In the genomic region with DNA sequence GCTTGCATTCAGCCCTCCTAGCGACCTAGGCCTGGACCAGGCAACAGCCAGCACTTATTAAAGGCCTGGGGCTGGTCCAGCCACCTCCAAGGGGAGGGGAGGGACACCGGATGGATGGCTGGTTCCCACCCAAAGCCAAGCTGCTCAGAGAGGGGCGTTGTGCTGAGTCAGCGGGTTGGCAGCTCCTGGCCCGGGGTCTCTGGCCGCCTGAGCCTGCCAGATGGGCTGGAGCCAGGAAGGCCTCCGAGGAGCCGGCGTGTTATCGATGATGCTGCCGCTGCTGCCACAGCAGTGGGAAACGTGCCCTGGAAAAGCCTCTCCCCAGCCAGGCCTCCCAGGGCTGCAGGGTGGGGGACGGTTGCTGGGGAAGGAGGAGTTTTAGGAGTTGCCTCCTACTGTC, we compare ENCODE assay signal across 17 cellular contexts. TPM values are rescaled to one million over a fixed set of nuclear protein-coding genes. Genes with fewer than 3 reads are reported as not detected.
DNase-seq lines count a peak whose midpoint lies in the region; ATAC-seq and TF ChIP-seq lines count a peak whose summit lies in the region.
"Had no signal": no experiment of that assay in that cellular context is flagged by ENCODE, and none has a peak within 500 bp of the region (broad histone marks: within the 10 kb centered on the region; RNA-seq: fewer than 3 reads in every experiment).

No MANE protein-coding gene starts in this region.

- H3K4me1 Mint-ChIP-seq in osteocyte (ENCODE audit: unreplicated experiment) = peaks cover 66% of the 10 kb centered on the region

- no peak overlapping the region for H3K4me3 Mint-ChIP-seq in osteocyte (ENCODE audit: unreplicated experiment)
- H3K4me3 Mint-ChIP-seq: brain had no signal

- ATAC-seq in GM19463 (IDR thresholded peaks at IDR 0.05; ENCODE audit: unreplicated experiment) (no peak), GM18861 (IDR thresholded peaks at IDR 0.05; ENCODE audit: unreplicated experiment) (no peak), GM21528 (IDR thresholded peaks at IDR 0.05; ENCODE audit: low FRiP score, unreplicated experiment) (no peak)
- ATAC-seq: HCT116 had no signal

- H3K27ac Mint-ChIP-seq in osteocyte (ENCODE audit: unreplicated experiment) = peak overlapping the region; percentile 50

- no peak for TF ChIP-seq CTCF in fibroblast of villous mesenchyme (IDR thresholded peaks at IDR 0.05; ENCODE audit: insufficient read depth, low read depth, low read length)
- TF ChIP-seq CTCF in osteocyte (IDR thresholded peaks at IDR 0.05) = no peak

- peaks cover 3% of the 10 kb centered on the region for H3K27me3 Mint-ChIP-seq in osteocyte (ENCODE audit: unreplicated experiment)

- no peaks in the 10 kb centered on the region for H3K9me3 Mint-ChIP-seq in osteocyte (ENCODE audit: unreplicated experiment)
- H3K9me3 Mint-ChIP-seq: brain had no signal

- DNase-seq in AG08395 (ENCODE audit: low spot score) (peak; percentile 31), RPMI7951 (ENCODE audit: low read depth) (peak; percentile 85), fibroblast of villous mesenchyme (ENCODE audit: low read depth) (peak; percentile 56), osteocyte (ENCODE audit: extremely low spot score, unreplicated experiment) (no peak), NCI-H2196 (lab: John Stamatoyannopoulos, UW; ENCODE audit: unreplicated experiment) (no peak)
- DNase-seq: activated T-cell treated with anti-CD3 and anti-CD28 coated beads, Interleukin-2, amount 50 U/mL, for 1 hour; erythroblast; kidney glomerular epithelial cell; NCI-H2171; stimulated activated CD4-positive, alpha-beta T cell treated with anti-CD3 and anti-CD28 coated beads, Interleukin-2, amount 100 ng/mL, for 24 hours; WERI-Rb-1 had no signal

- no peaks in the 10 kb centered on the region for H3K36me3 Mint-ChIP-seq in osteocyte (ENCODE audit: unreplicated experiment)
- H3K36me3 Mint-ChIP-seq: brain had no signal

- no peak overlapping the region for H3K4me3 ChIP-seq in fibroblast of villous mesenchyme (ENCODE audit: low read depth, low read length)
- H3K4me3 ChIP-seq: BLaER1 had no signal

RNA-seq across cellular contexts. Expression of gene TSEN2, which starts 43.4 kb away (rescaled TPM):
- total RNA-seq in RPMI7951 (2014; rRNA removed; shearing (Covaris generic)) = 8.0 and 12.4 TPM in 2 replicates
- total RNA-seq in fibroblast of villous mesenchyme (8.4 and 17.3 TPM in 2 replicates), osteocyte (11.5 and 14.1 TPM in 2 replicates)

Comparison
In these comparisons a context has a peak if more than half of its experiments do, and no peak if none do; other contexts are left out.
1. DNase-seq: peak in AG08395 (single experiment), RPMI7951 (single experiment) and fibroblast of villous mesenchyme (single experiment); none in osteocyte (single experiment) and NCI-H2196 (single experiment).